Comparison of ENCODE assay signal across 21 cellular contexts in genomic region chr2:127001751-127002150, GRCh38.
DNase-seq lines count a peak whose midpoint lies in the region; ATAC-seq and TF ChIP-seq lines count a peak whose summit lies in the region.
"Had no signal": no experiment of that assay in that cellular context is flagged by ENCODE, and none has a peak within 500 bp of the region (broad histone marks: within the 10 kb centered on the region; RNA-seq: fewer than 3 reads in every experiment).

No MANE protein-coding gene starts in this region.

- H3K4me1 Mint-ChIP-seq in osteocyte (ENCODE audit: unreplicated experiment) = no peaks in the 10 kb centered on the region
- H3K4me1 Mint-ChIP-seq in T-helper 2 cell treated with Interferon-gamma antibody and Interleukin-4, amounts not matched to agents 5 μg/mL and 100 μg/mL, for 36 hours (ENCODE audit: low read depth) = peaks cover 1% of the 10 kb centered on the region
- H3K4me1 Mint-ChIP-seq: CD14-positive monocyte; CD8-positive, alpha-beta memory T cell had no signal

- intact Hi-C loops in A673 (cut with micrococcal nuclease; ENCODE audit: unreplicated experiment) (no loop called here), lower lobe of right lung (cut with DNase I) (no loop called here)

- CTCF ChIA-PET in A673 (lab: Charles Lee) = interaction anchor here (0.5 kb wide), 1 partner anchor 115 kb away, joined by 10 read pairs; no protein-coding TSS in a partner anchor

- H3K27me3 ChIP-seq in A673 (replicated peaks; ENCODE audit: insufficient read depth, low read depth, low read length, poor library complexity) = no peaks in the 10 kb centered on the region
- no peaks in the 10 kb centered on the region for H3K27me3 ChIP-seq in WERI-Rb-1 (ENCODE audit: insufficient read depth, low read depth, severe bottlenecking)
- H3K27me3 ChIP-seq in lower lobe of right lung (ENCODE audit: low read depth) = no peaks in the 10 kb centered on the region
- H3K27me3 ChIP-seq: BE2C; BLaER1 treated with 17β-estradiol and CSF1 and Interleukin-3, amounts not matched to agents 10 nM and 100 nM had no signal

- H3K27me3 Mint-ChIP-seq in osteocyte (ENCODE audit: unreplicated experiment) = peaks cover 33% of the 10 kb centered on the region
- peaks cover 14% of the 10 kb centered on the region for H3K27me3 Mint-ChIP-seq in T-helper 2 cell treated with Interferon-gamma antibody and Interleukin-4, amounts not matched to agents 5 μg/mL and 100 μg/mL, for 36 hours (ENCODE audit: low read depth)
- H3K27me3 Mint-ChIP-seq: CD4-positive, alpha-beta T cell had no signal

- no peaks in the 10 kb centered on the region for H3K9me3 Mint-ChIP-seq in osteocyte (ENCODE audit: unreplicated experiment)
- no peaks in the 10 kb centered on the region for H3K9me3 Mint-ChIP-seq in T-helper 2 cell treated with Interferon-gamma antibody and Interleukin-4, amounts not matched to agents 5 μg/mL and 100 μg/mL, for 36 hours
- H3K9me3 Mint-ChIP-seq: CD4-positive, alpha-beta T cell; CD8-positive, alpha-beta memory T cell had no signal

- no peaks in the 10 kb centered on the region for H3K36me3 Mint-ChIP-seq in osteocyte (ENCODE audit: unreplicated experiment)
- no peaks in the 10 kb centered on the region for H3K36me3 Mint-ChIP-seq in T-helper 2 cell treated with Interferon-gamma antibody and Interleukin-4, amounts not matched to agents 5 μg/mL and 100 μg/mL, for 36 hours (ENCODE audit: low read depth)
- H3K36me3 Mint-ChIP-seq: CD14-positive monocyte; CD8-positive, alpha-beta memory T cell had no signal

- H3K27ac Mint-ChIP-seq in osteocyte (ENCODE audit: unreplicated experiment) = no peak overlapping the region
- H3K27ac Mint-ChIP-seq in T-helper 2 cell treated with Interferon-gamma antibody and Interleukin-4, amounts not matched to agents 5 μg/mL and 100 μg/mL, for 36 hours = no peak overlapping the region
- H3K27ac Mint-ChIP-seq: CD14-positive monocyte; CD4-positive, alpha-beta T cell; CD8-positive, alpha-beta memory T cell had no signal

- no peaks in the 10 kb centered on the region for H3K36me3 ChIP-seq in A673 (ENCODE audit: insufficient read depth, low read length, poor library complexity, severe bottlenecking)
- no peaks in the 10 kb centered on the region for H3K36me3 ChIP-seq in WERI-Rb-1
- H3K36me3 ChIP-seq in lower lobe of right lung = no peaks in the 10 kb centered on the region
- H3K36me3 ChIP-seq: BE2C; BLaER1 treated with 17β-estradiol and CSF1 and Interleukin-3, amounts not matched to agents 10 nM and 100 nM had no signal

- BruUV-seq in A673 (replicated peaks; lab: Mats Ljungman, UMichigan) = no TSS peak

- H3K9me3 ChIP-seq in A673 (ENCODE audit: low read depth, low read length, poor library complexity, severe bottlenecking) = no peaks in the 10 kb centered on the region
- no peaks in the 10 kb centered on the region for H3K9me3 ChIP-seq in WERI-Rb-1 (ENCODE audit: severe bottlenecking)
- no peaks in the 10 kb centered on the region for H3K9me3 ChIP-seq in lower lobe of right lung
- H3K9me3 ChIP-seq: BE2C; BLaER1 treated with 17β-estradiol and CSF1 and Interleukin-3, amounts not matched to agents 10 nM and 100 nM had no signal

- H3K4me3 ChIP-seq in A673 (ENCODE audit: low read depth, low read length, poor library complexity, severe bottlenecking) (no peak overlapping the region), WERI-Rb-1 (ENCODE audit: low read depth, low read length) (no peak overlapping the region), lower lobe of right lung (no peak overlapping the region)
- H3K4me3 ChIP-seq: BLaER1 treated with 17β-estradiol and CSF1 and Interleukin-3, amounts not matched to agents 10 nM and 100 nM; GM12878; GM23248 had no signal

- peak; percentile 35 for DNase-seq in DMS53 (lab: John Stamatoyannopoulos, UW)
- DNase-seq in DMS53 treated with DMSO at 0.1 percent for 48 hours (lab: John Stamatoyannopoulos, UW; ENCODE audit: unreplicated experiment) = no peak
- DNase-seq in A673 (ENCODE audit: low spot score) = peak; percentile 59
- no peak for DNase-seq in WERI-Rb-1
- peak; percentile 25 for DNase-seq in osteocyte (ENCODE audit: extremely low spot score, unreplicated experiment)
- DNase-seq in lower lobe of right lung = no peak
- DNase-seq in T-helper 2 cell treated with Interferon-gamma antibody and Interleukin-4, amounts not matched to agents 5 μg/mL and 100 μg/mL, for 36 hours (ENCODE audit: low spot score) = no peak
- DNase-seq: ACHN; AML-193; BE2C; CD4-positive, alpha-beta T cell; CD8-positive, alpha-beta memory T cell; DMS 273 treated with DMSO at 0.1 percent for 48 hours; DND-41; GM23248; H7; HCEC 1CT had no signal

- H3K4me1 ChIP-seq in A673 (ENCODE audit: insufficient read depth, low read length, poor library complexity, severe bottlenecking) (no peaks in the 10 kb centered on the region), lower lobe of right lung (no peaks in the 10 kb centered on the region)
- H3K4me1 ChIP-seq: BE2C had no signal

- no peak for ATAC-seq in lower lobe of right lung

- POLR2A ChIA-PET in A673 (lab: Charles Lee; ENCODE audit: low non-redundant PET) = no interaction called here

- H3K27ac ChIP-seq in A673 (ENCODE audit: low read depth, low read length, poor library complexity, severe bottlenecking) (no peak overlapping the region), WERI-Rb-1 (peak overlapping the region; percentile 70), lower lobe of right lung (no peak overlapping the region)
- H3K27ac ChIP-seq: 22Rv1; BLaER1 treated with 17β-estradiol and CSF1 and Interleukin-3, amounts not matched to agents 10 nM and 100 nM; GM23248 had no signal

- TF ChIP-seq CTCF in A673 (conservative IDR thresholded peaks at IDR 0.05; ENCODE audit: low read depth, low read length) = no peak
- TF ChIP-seq CTCF in WERI-Rb-1 (IDR thresholded peaks at IDR 0.05; ENCODE audit: low read depth, low read length) = no peak
- TF ChIP-seq CTCF in osteocyte (IDR thresholded peaks at IDR 0.05) = no peak
- TF ChIP-seq CTCF in lower lobe of right lung (IDR thresholded peaks at IDR 0.05) = no peak

- H3K4me3 Mint-ChIP-seq in osteocyte (ENCODE audit: unreplicated experiment) = no peak overlapping the region
- H3K4me3 Mint-ChIP-seq in T-helper 2 cell treated with Interferon-gamma antibody and Interleukin-4, amounts not matched to agents 5 μg/mL and 100 μg/mL, for 36 hours = no peak overlapping the region
- H3K4me3 Mint-ChIP-seq: CD14-positive monocyte; CD4-positive, alpha-beta T cell; CD8-positive, alpha-beta memory T cell had no signal

Comparison
In these comparisons a context has a peak if more than half of its experiments do, and no peak if none do; other contexts are left out.
1. DNase-seq: peak in DMS53 (single experiment), A673 (single experiment) and osteocyte (single experiment); none in DMS53 treated with DMSO at 0.1 percent for 48 hours (single experiment), WERI-Rb-1 (single experiment), lower lobe of right lung (single experiment) and T-helper 2 cell treated with Interferon-gamma antibody and Interleukin-4, amounts not matched to agents 5 μg/mL and 100 μg/mL, for 36 hours (single experiment).